8 cellular contexts compared by ENCODE assay signal in genomic region chr3:114624676-114625181, GRCh38.
A peak's percentile ranks its signal among the peaks of the same experiment; 100 is the strongest.
DNase-seq lines count a peak whose midpoint lies in the region; FAIRE-seq and TF ChIP-seq lines count a peak whose summit lies in the region.

No MANE protein-coding gene starts in this region.

- H3K9me3 ChIP-seq in esophagus muscularis mucosa (no peaks in the 10 kb centered on the region), WERI-Rb-1 (ENCODE audit: severe bottlenecking) (no peaks in the 10 kb centered on the region)

- intact Hi-C loops in esophagus muscularis mucosa (cut with DNase I), result loop anchor here (5.0 kb wide), 1 partner anchor 242 kb away; no protein-coding TSS in a partner anchor

- H3K27me3 ChIP-seq in esophagus muscularis mucosa (no peaks in the 10 kb centered on the region), WERI-Rb-1 (ENCODE audit: insufficient read depth, low read depth, severe bottlenecking) (no peaks in the 10 kb centered on the region)

- H3K36me3 ChIP-seq in esophagus muscularis mucosa (no peaks in the 10 kb centered on the region), WERI-Rb-1 (no peaks in the 10 kb centered on the region)

- peak overlapping the region; percentile 93 to 95 (median 94) for H3K27ac ChIP-seq in esophagus muscularis mucosa (replicated peaks in 1 of 4)
- H3K27ac ChIP-seq in WERI-Rb-1, result no peak overlapping the region

- peak; percentile 81 for FAIRE-seq in urothelium cell line (lab: Jason Lieb, UNC)

- TF ChIP-seq POLR2A in esophagus muscularis mucosa (IDR thresholded peaks at IDR 0.05; ENCODE audit: low read depth), result peak; percentile 14

- TF ChIP-seq EP300 in esophagus muscularis mucosa (IDR thresholded peaks at IDR 0.05), result no peak

- peak overlapping the region; percentile 49 to 60 (median 56) for H3K4me3 ChIP-seq in esophagus muscularis mucosa
- no peak overlapping the region for H3K4me3 ChIP-seq in WERI-Rb-1 (ENCODE audit: low read depth, low read length)

- peaks cover 46 to 78% (median 66%) of the 10 kb centered on the region in 4 donors for H3K4me1 ChIP-seq in esophagus muscularis mucosa

- TF ChIP-seq CTCF in esophagus muscularis mucosa (IDR thresholded peaks at IDR 0.05), result no peak
- TF ChIP-seq CTCF in WERI-Rb-1 (IDR thresholded peaks at IDR 0.05; ENCODE audit: low read depth, low read length), result no peak

- peak; percentile 97 for DNase-seq in ELR (ENCODE audit: low read depth)
- DNase-seq in SHP77 treated with DMSO at 0.1 percent for 48 hours (lab: John Stamatoyannopoulos, UW), result peak; percentile 80
- peak; percentile 97 for DNase-seq in esophagus muscularis mucosa (ENCODE audit: extremely low spot score)
- peak; percentile 90 for DNase-seq in mucosa of gallbladder (ENCODE audit: low spot score)
- DNase-seq in urothelium cell line (ENCODE audit: low spot score), result peak; percentile 92
- DNase-seq in SIG-M5 (lab: John Stamatoyannopoulos, UW), result no peak
- no peak for DNase-seq in activated CD8-positive, alpha-beta memory T cell treated with anti-CD3 and anti-CD28 coated beads for 24 hours
- DNase-seq in WERI-Rb-1, result no peak

- 10% methylated on average over 10 of the region's 10 CpGs for WGBS in esophagus muscularis mucosa

Comparison
In these comparisons a context has a peak if more than half of its experiments do, and no peak if none do; other contexts are left out.
1. DNase-seq: peak in ELR (single experiment), SHP77 treated with DMSO at 0.1 percent for 48 hours (single experiment), esophagus muscularis mucosa (single experiment), mucosa of gallbladder (single experiment) and urothelium cell line (single experiment); none in SIG-M5 (single experiment), activated CD8-positive, alpha-beta memory T cell treated with anti-CD3 and anti-CD28 coated beads for 24 hours (single experiment) and WERI-Rb-1 (single experiment).